ENCODE assay signal across 9 cellular contexts in the genomic region with DNA sequence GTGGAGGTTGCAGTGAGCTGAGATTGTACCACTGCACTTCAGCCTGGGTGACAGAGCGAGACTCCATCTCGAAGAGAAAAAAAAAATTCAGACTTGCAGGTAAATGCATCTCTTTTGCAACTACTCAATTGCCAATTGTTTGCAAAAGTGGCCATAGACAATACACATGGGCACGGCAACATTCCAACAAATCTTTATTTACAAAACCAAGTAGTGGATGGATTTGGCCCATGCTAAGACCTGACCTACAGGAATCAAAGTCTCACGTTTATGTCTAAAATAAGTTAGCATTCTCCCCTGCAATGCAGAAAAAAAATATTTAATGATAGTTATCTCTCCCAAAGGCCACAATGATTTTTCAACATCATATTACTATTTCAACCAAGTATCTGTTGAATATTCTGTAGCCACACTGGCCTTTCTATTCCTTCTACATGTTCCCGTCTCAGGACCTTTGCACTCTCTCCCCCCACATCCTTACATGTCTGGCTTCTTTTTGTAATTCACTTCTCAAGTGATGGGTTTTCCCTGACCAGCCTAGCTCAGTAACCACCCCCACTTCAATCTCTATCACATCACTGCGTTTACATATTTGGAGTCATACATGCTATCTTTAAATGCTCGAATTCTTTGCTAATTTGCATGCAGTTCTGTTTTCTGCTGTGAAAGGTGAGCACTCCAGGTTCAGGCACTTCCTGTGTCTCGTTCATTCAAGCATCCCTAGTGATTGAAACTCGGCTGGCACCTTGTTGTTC. TPM values are rescaled to one million over a fixed set of nuclear protein-coding genes. Genes with fewer than 3 reads are reported as not detected.
A peak's percentile ranks its signal among the peaks of the same experiment; 100 is the strongest.
DNase-seq lines count a peak whose midpoint lies in the region; ATAC-seq and TF ChIP-seq lines count a peak whose summit lies in the region.
"Had no signal": no experiment of that assay in that cellular context is flagged by ENCODE, and none has a peak within 500 bp of the region (broad histone marks: within the 10 kb centered on the region; RNA-seq: fewer than 3 reads in every experiment).

No MANE protein-coding gene starts in this region.

- H3K27me3 ChIP-seq in esophagus squamous epithelium (no peaks in the 10 kb centered on the region), heart right ventricle (no peaks in the 10 kb centered on the region), adrenal gland (no peaks in the 10 kb centered on the region)

- ATAC-seq in GM21447 (IDR thresholded peaks at IDR 0.05; ENCODE audit: unreplicated experiment) (peak; percentile 58), HG03460 (IDR thresholded peaks at IDR 0.05; ENCODE audit: unreplicated experiment) (peak; percentile 66), heart right ventricle (no peak)

- no peaks in the 10 kb centered on the region for H3K9me3 ChIP-seq in esophagus squamous epithelium
- no peaks in the 10 kb centered on the region for H3K9me3 ChIP-seq in heart right ventricle
- H3K9me3 ChIP-seq in adrenal gland (replicated peaks in 1 of 3): no peaks in the 10 kb centered on the region

- DNase-seq in esophagus squamous epithelium (lab: John Stamatoyannopoulos, UW) (no peak), anterior cingulate cortex (lab: John Stamatoyannopoulos, UW) (no peak), heart right ventricle (no peak), adrenal gland (no peak)
- DNase-seq in activated CD4-positive, CD25-positive, alpha-beta regulatory T cell (lab: John Stamatoyannopoulos, UW): no peak

- WGBS in esophagus squamous epithelium, 2 donors: 62 to 67% methylated on average over 9 of the region's 9 CpGs
- WGBS in heart right ventricle, 2 donors: 85 to 88% methylated on average over 9 of the region's 9 CpGs
- WGBS in adrenal gland, 4 donors: 85 to 90% (median 86%) methylated on average over 9 of the region's 9 CpGs

- H3K4me3 ChIP-seq in esophagus squamous epithelium (no peak overlapping the region), heart right ventricle (no peak overlapping the region), adrenal gland (no peak overlapping the region)

- H3K36me3 ChIP-seq in esophagus squamous epithelium (peaks cover 0 to 4% (median 0%) of the 10 kb centered on the region in 3 donors), heart right ventricle (peaks cover 0 to 9% (median 0%) of the 10 kb centered on the region in 9 donors), adrenal gland (replicated peaks in 1 of 2) (no peaks in the 10 kb centered on the region)

- no peak for TF ChIP-seq CTCF in esophagus squamous epithelium (IDR thresholded peaks at IDR 0.05)
- TF ChIP-seq CTCF in heart right ventricle (IDR thresholded peaks at IDR 0.05): no peak
- no peak for TF ChIP-seq CTCF in adrenal gland (IDR thresholded peaks at IDR 0.05)

- intact Hi-C loops in esophagus squamous epithelium (cut with DNase I) (no loop called here), heart right ventricle (cut with DNase I) (no loop called here), adrenal gland (cut with DNase I) (no loop called here)

- peak overlapping the region in 3 of 4 donors; percentile 46 to 83 (median 64) for H3K27ac ChIP-seq in esophagus squamous epithelium
- H3K27ac ChIP-seq in heart right ventricle: peak overlapping the region in 1 of 10 donors; percentile 2
- H3K27ac ChIP-seq in adrenal gland: no peak overlapping the region
- H3K27ac ChIP-seq: VCaP had no signal

- H3K4me1 ChIP-seq in esophagus squamous epithelium (peaks cover 4 to 51% (median 13%) of the 10 kb centered on the region in 3 donors), heart right ventricle (peaks cover 0 to 46% (median 0%) of the 10 kb centered on the region in 9 donors), adrenal gland (replicated peaks in 1 of 2) (peaks cover 0 to 6% of the 10 kb centered on the region in 2 donors)

- TF ChIP-seq POLR2A in GM15510 (IDR thresholded peaks at IDR 0.05; ENCODE audit: borderline replicate concordance, extremely low read depth, insufficient read length): peak; percentile 53
- peak in 1 of 4 donors; percentile 21 for TF ChIP-seq POLR2A in esophagus squamous epithelium (IDR thresholded peaks at IDR 0.05)
- no peak for TF ChIP-seq POLR2A in adrenal gland (IDR thresholded peaks at IDR 0.05)

RNA-seq across cellular contexts. Expression of a gene that starts 54.2 kb away (rescaled TPM):
- 10 to 100 TPM; 19.7 to 47.7 (median 26.2) TPM for total RNA-seq in esophagus squamous epithelium
- 10 to 100 TPM; 19.1 to 38.4 (median 23.8) TPM for total RNA-seq in heart right ventricle
- 10 to 100 TPM in 1 of 2 donors, 1 to 10 TPM in 1; 7.4 to 10.3 TPM for polyA plus RNA-seq in heart right ventricle
- 10 to 100 TPM; 22.6 to 40.4 (median 27.3) TPM for total RNA-seq in adrenal gland
- polyA plus RNA-seq in adrenal gland: 10 to 100 TPM; 15.3 to 26.2 (median 19.9) TPM

Comparison
In these comparisons a context has a peak if more than half of its experiments do, and no peak if none do; other contexts are left out.
1. ATAC-seq: peak in GM21447 (single experiment) and HG03460 (single experiment); none in heart right ventricle (0 of 8).
2. H3K27ac ChIP-seq: peak in esophagus squamous epithelium (3 of 4); none in adrenal gland (0 of 5).